In the genomic region with DNA sequence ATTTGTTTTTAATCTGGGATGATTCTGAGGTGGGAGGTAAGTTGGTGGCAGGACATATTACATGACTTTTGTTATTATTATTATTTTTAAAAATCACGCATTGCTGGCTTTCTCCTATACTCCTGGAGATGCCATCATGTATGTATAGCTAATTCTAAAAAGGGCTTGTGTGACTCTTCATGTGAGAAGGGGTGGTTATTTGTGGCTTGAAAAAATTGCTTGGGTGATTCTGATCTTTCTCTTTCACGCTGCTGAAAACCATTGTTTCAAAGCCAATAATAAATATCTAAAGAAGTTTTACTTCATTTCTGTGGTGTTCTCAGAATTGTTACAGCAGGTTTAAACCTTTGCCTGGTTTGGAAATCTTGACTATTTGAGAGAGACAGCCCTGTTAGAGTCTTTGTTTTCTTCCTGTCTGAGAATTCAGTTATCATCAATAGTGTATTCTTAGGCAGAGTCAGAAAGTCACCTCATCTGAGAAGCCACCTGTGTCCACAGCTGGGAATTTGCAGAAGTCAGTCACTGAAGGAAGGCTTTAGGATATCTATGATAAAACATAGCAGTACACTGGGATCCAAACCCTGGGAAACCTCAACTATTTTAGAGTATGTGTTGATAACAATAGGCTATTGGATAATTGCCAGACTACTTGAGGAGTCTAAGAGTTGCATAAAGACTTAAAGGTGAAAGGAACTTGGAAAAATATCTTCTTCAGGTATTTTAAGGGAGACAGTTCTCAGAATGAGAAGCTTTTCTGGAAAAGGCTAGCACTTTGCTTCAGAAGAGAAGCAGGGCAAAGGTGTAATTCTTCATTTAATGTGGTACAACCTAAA, we compare ENCODE assay signal across 8 cellular contexts. TPM values are rescaled to one million over a fixed set of nuclear protein-coding genes. Genes with fewer than 3 reads are reported as not detected.
DNase-seq lines count a peak whose midpoint lies in the region; ATAC-seq and TF ChIP-seq lines count a peak whose summit lies in the region.
"Not testable (repeated sequence)": the region's sequence is repeated elsewhere in the genome, so short reads cannot be mapped to it uniquely, and the experiment has no call there.

No MANE protein-coding gene starts in this region.

- not testable (repeated sequence) for TF ChIP-seq CTCF in PC-3 (conservative IDR thresholded peaks at IDR 0.05; ENCODE audit: low read depth, low read length); upper lobe of right lung (IDR thresholded peaks at IDR 0.05)

- ATAC-seq in GM18858 (IDR thresholded peaks at IDR 0.05; ENCODE audit: unreplicated experiment), result peak; percentile 61
- peak; percentile 78 for ATAC-seq in GM21367 (IDR thresholded peaks at IDR 0.05; ENCODE audit: unreplicated experiment)
- ATAC-seq in HG02852 (IDR thresholded peaks at IDR 0.05; ENCODE audit: unreplicated experiment), result peak; percentile 78
- ATAC-seq in HG03354 (IDR thresholded peaks at IDR 0.05; ENCODE audit: poor library complexity, severe bottlenecking, unreplicated experiment), result peak; percentile 57
- not testable (repeated sequence) for ATAC-seq in PC-3, upper lobe of right lung

- peaks cover 45% of the 10 kb centered on the region for H3K4me1 ChIP-seq in PC-3 (ENCODE audit: insufficient read depth, low read length)
- peaks cover 12% of the 10 kb centered on the region for H3K4me1 ChIP-seq in upper lobe of right lung

- POLR2A ChIA-PET in PC-3 (lab: Charles Lee; ENCODE audit: unreplicated experiment), result not testable (repeated sequence)

- H3K9ac ChIP-seq in PC-3 (ENCODE audit: low read length), result not testable (repeated sequence)

- intact Hi-C loops in PC-3 (cut with micrococcal nuclease); activated T-helper 2 cell treated with anti-CD3 and anti-CD28 coated beads, Interferon-gamma antibody, Interleukin-2, Interleukin-4, amounts not matched to agents 10 μg/mL and 5 μg/mL and 100 μg/mL, durations not matched to agents 14 hours and 24 hours and 36 hours (cut with micrococcal nuclease); upper lobe of right lung (cut with DNase I): not testable (repeated sequence)

- H3K36me3 ChIP-seq in PC-3 (ENCODE audit: low read depth, low read length); upper lobe of right lung: not testable (repeated sequence)

- H3K4me3 Mint-ChIP-seq in activated T-helper 2 cell treated with anti-CD3 and anti-CD28 coated beads, Interferon-gamma antibody, Interleukin-2, Interleukin-4, amounts not matched to agents 10 μg/mL and 5 μg/mL and 100 μg/mL, durations not matched to agents 14 hours and 24 hours and 36 hours (ENCODE audit: low read depth), result peak overlapping the region; percentile 49

- not testable (repeated sequence) for H4K20me1 ChIP-seq in PC-3 (ENCODE audit: low read length)

- H3K36me3 Mint-ChIP-seq in activated T-helper 2 cell treated with anti-CD3 and anti-CD28 coated beads, Interferon-gamma antibody, Interleukin-2, Interleukin-4, amounts not matched to agents 10 μg/mL and 5 μg/mL and 100 μg/mL, durations not matched to agents 14 hours and 24 hours and 36 hours (ENCODE audit: low read depth), result peaks cover 48% of the 10 kb centered on the region

- DNase-seq in PC-3, result peak; percentile 8
- not testable (repeated sequence) for DNase-seq in activated T-helper 2 cell treated with anti-CD3 and anti-CD28 coated beads, Interferon-gamma antibody, Interleukin-2, Interleukin-4, amounts not matched to agents 10 μg/mL and 5 μg/mL and 100 μg/mL, durations not matched to agents 14 hours and 24 hours and 36 hours (ENCODE audit: low spot score); epithelial cell of prostate (ENCODE audit: low read depth, low spot score); upper lobe of right lung

- H3K4me2 ChIP-seq in PC-3 (ENCODE audit: low read length), result not testable (repeated sequence)

- H3K9me3 Mint-ChIP-seq in activated T-helper 2 cell treated with anti-CD3 and anti-CD28 coated beads, Interferon-gamma antibody, Interleukin-2, Interleukin-4, amounts not matched to agents 10 μg/mL and 5 μg/mL and 100 μg/mL, durations not matched to agents 14 hours and 24 hours and 36 hours, result not testable (repeated sequence)

- H3F3A ChIP-seq in PC-3 (ENCODE audit: low read length, unreplicated experiment), result not testable (repeated sequence)

- H3K4me1 Mint-ChIP-seq in activated T-helper 2 cell treated with anti-CD3 and anti-CD28 coated beads, Interferon-gamma antibody, Interleukin-2, Interleukin-4, amounts not matched to agents 10 μg/mL and 5 μg/mL and 100 μg/mL, durations not matched to agents 14 hours and 24 hours and 36 hours (ENCODE audit: low read depth), result peaks cover 62% of the 10 kb centered on the region

- H3K4me3 ChIP-seq in PC-3 (ENCODE audit: low read length); upper lobe of right lung: not testable (repeated sequence)

- not testable (repeated sequence) for H3K27ac ChIP-seq in PC-3 (ENCODE audit: low read length)
- H3K27ac ChIP-seq in epithelial cell of prostate (peak overlapping the region; percentile 24), upper lobe of right lung (peak overlapping the region; percentile 39)

- H3K9me2 ChIP-seq in PC-3 (replicated peaks; ENCODE audit: low read length), result not testable (repeated sequence)

- CTCF ChIA-PET in PC-3 (lab: Charles Lee), result not testable (repeated sequence)

- H3K27ac Mint-ChIP-seq in activated T-helper 2 cell treated with anti-CD3 and anti-CD28 coated beads, Interferon-gamma antibody, Interleukin-2, Interleukin-4, amounts not matched to agents 10 μg/mL and 5 μg/mL and 100 μg/mL, durations not matched to agents 14 hours and 24 hours and 36 hours, result peak overlapping the region; percentile 95

- not testable (repeated sequence) for H3K9me3 ChIP-seq in PC-3 (ENCODE audit: low read length); upper lobe of right lung

- BruUV-seq in PC-3 (replicated peaks; lab: Mats Ljungman, UMichigan), result not testable (repeated sequence)

- H2AFZ ChIP-seq in PC-3 (ENCODE audit: low read length), result not testable (repeated sequence)

- H3K79me2 ChIP-seq in PC-3 (ENCODE audit: low read length), result peaks cover 66% of the 10 kb centered on the region

- H3K27me3 Mint-ChIP-seq in activated T-helper 2 cell treated with anti-CD3 and anti-CD28 coated beads, Interferon-gamma antibody, Interleukin-2, Interleukin-4, amounts not matched to agents 10 μg/mL and 5 μg/mL and 100 μg/mL, durations not matched to agents 14 hours and 24 hours and 36 hours (ENCODE audit: low read depth), result not testable (repeated sequence)

- H3K27me3 ChIP-seq in PC-3 (ENCODE audit: low read length); upper lobe of right lung: not testable (repeated sequence)

RNA-seq across cellular contexts. Expression of a gene that starts 8.6 kb away (rescaled TPM):
- 10.0 and 11.0 TPM in 2 replicates for total RNA-seq in PC-3 (2014; rRNA removed)
- 30.3 and 32.3 TPM in 2 replicates for total RNA-seq in activated T-helper 2 cell treated with anti-CD3 and anti-CD28 coated beads, Interferon-gamma antibody, Interleukin-2, Interleukin-4, amounts not matched to agents 10 μg/mL and 5 μg/mL and 100 μg/mL, durations not matched to agents 14 hours and 24 hours and 36 hours
- total RNA-seq in upper lobe of right lung, result 44.3 TPM
